ENCODE assay signal across 16 cellular contexts in genomic region chr2:199814084-199814844, GRCh38. TPM values are rescaled to one million over a fixed set of nuclear protein-coding genes. Genes with fewer than 3 reads are reported as not detected.
A peak's percentile ranks its signal among the peaks of the same experiment; 100 is the strongest.
DNase-seq lines count a peak whose midpoint lies in the region; ATAC-seq, FAIRE-seq and TF ChIP-seq lines count a peak whose summit lies in the region.
"Had no signal": no experiment of that assay in that cellular context is flagged by ENCODE, and none has a peak within 500 bp of the region (broad histone marks: within the 10 kb centered on the region; RNA-seq: fewer than 3 reads in every experiment).

No MANE protein-coding gene starts in this region.

- no TSS peak for BruUV-seq in MCF 10A (replicated peaks; lab: Mats Ljungman, UMichigan)

- H3K27ac ChIP-seq in SJCRH30, result peak overlapping the region; percentile 82
- H3K27ac ChIP-seq: SK-N-MC had no signal

- no peak overlapping the region for H3K27ac Mint-ChIP-seq in MCF 10A (ENCODE audit: low read depth, unreplicated experiment)

- no peaks in the 10 kb centered on the region for H3K36me3 Mint-ChIP-seq in MCF 10A (ENCODE audit: insufficient read depth, unreplicated experiment)

- TF ChIP-seq POLR2A in H54 (IDR thresholded peaks at IDR 0.05; ENCODE audit: low read depth, low read length), result no peak

- intact Hi-C loops in MCF 10A (cut with micrococcal nuclease), result no loop called here

- CTCF ChIA-PET in MCF 10A (lab: Yijun Ruan, JAX), result no interaction called here

- H3K4me1 Mint-ChIP-seq in MCF 10A (ENCODE audit: insufficient read depth, unreplicated experiment), result no peaks in the 10 kb centered on the region

- no peaks in the 10 kb centered on the region for H3K9me3 ChIP-seq in SJCRH30 (replicated peaks)

- POLR2A ChIA-PET in MCF 10A (lab: Yijun Ruan, JAX), result no interaction called here

- ATAC-seq in HG02885 (IDR thresholded peaks at IDR 0.05; ENCODE audit: poor library complexity, unreplicated experiment), result peak; percentile 59
- ATAC-seq: GM12878 had no signal

- no peak overlapping the region for H3K4me3 Mint-ChIP-seq in MCF 10A (ENCODE audit: unreplicated experiment)

- peak; percentile 41 for DNase-seq in Daoy (ENCODE audit: low read depth)
- peak in 1 of 2 experiments; percentile 39 for DNase-seq in SJCRH30
- peak; percentile 21 for DNase-seq in kidney tubule cell (ENCODE audit: low spot score)
- no peak for DNase-seq in MCF 10A (ENCODE audit: unreplicated experiment)
- DNase-seq in DMS153 (lab: John Stamatoyannopoulos, UW), result no peak
- no peak for DNase-seq in stimulated activated CD8-positive, alpha-beta memory T cell treated with anti-CD3 and anti-CD28 coated beads, Interleukin-4, amount 100 ng/mL, for 48 hours
- DNase-seq in H54 (ENCODE audit: insufficient read length, low spot score), result no peak
- DNase-seq: C1 segment of cervical spinal cord; GOT3; NCI-H146; NCI-H69; NK-92 treated with Interleukin-12 subunit alpha and Interleukin-12 subunit beta, amount 100 ng/mL, for 24 hours had no signal

- no peaks in the 10 kb centered on the region for H3K27me3 ChIP-seq in SJCRH30

- no peak for TF ChIP-seq CTCF in MCF 10A (IDR thresholded peaks at IDR 0.05; ENCODE audit: unreplicated experiment)

- H3K36me3 ChIP-seq in SJCRH30, result no peaks in the 10 kb centered on the region

- H3K4me3 ChIP-seq in SJCRH30, result no peak overlapping the region
- H3K4me3 ChIP-seq: GM12878, SK-N-MC had no signal

- FAIRE-seq in H54 (lab: Jason Lieb, UNC), result no peak
- FAIRE-seq: GM12878, HTR-8/SVneo had no signal

- H3K4me1 ChIP-seq in SJCRH30, result peaks cover 28% of the 10 kb centered on the region

- H3K27me3 Mint-ChIP-seq in MCF 10A (ENCODE audit: insufficient read depth, unreplicated experiment), result peaks cover 10% of the 10 kb centered on the region

- no peaks in the 10 kb centered on the region for H3K9me3 Mint-ChIP-seq in MCF 10A (ENCODE audit: unreplicated experiment)

RNA-seq across cellular contexts. Expression of gene FTCDNL1, which starts 36.7 kb away (rescaled TPM):
- total RNA-seq in Daoy (2014; rRNA removed; shearing (Covaris generic)), result 0.86 and 1.4 TPM in 2 replicates
- 1.5 and 2.6 TPM in 2 replicates for total RNA-seq in SJCRH30 (2014; rRNA removed; shearing (Covaris generic))
- total RNA-seq in MCF 10A (2022), result 1.9 and 2.5 TPM in 2 replicates

Comparison
In these comparisons a context has a peak if more than half of its experiments do, and no peak if none do; other contexts are left out.
1. DNase-seq: peak in Daoy (single experiment) and kidney tubule cell (single experiment); none in MCF 10A (single experiment), DMS153 (single experiment), stimulated activated CD8-positive, alpha-beta memory T cell treated with anti-CD3 and anti-CD28 coated beads, Interleukin-4, amount 100 ng/mL, for 48 hours (single experiment) and H54 (single experiment).